Comparison of ENCODE assay signal across 28 cellular contexts in the genomic region with DNA sequence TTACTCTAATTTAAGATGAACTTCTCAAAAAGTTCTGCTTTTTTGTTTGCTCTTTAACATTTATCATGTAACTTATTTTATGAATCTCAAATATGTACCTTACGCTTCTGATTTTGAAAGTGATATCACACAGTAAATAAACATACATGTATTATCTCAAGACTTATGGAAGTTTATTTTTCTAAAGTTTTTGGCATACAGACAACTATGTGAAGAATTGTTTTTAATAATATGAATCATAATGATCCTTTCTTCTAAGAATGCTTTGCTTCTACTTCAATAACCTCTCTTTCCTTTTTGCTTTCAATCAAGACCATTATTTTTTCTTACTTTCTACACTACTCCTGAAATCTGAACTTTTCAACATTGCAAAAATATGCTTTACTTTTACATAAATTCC.
DNase-seq lines count a peak whose midpoint lies in the region; FAIRE-seq and TF ChIP-seq lines count a peak whose summit lies in the region.
"Had no signal": no experiment of that assay in that cellular context is flagged by ENCODE, and none has a peak within 500 bp of the region (broad histone marks: within the 10 kb centered on the region; RNA-seq: fewer than 3 reads in every experiment).

No MANE protein-coding gene starts in this region.

- DNase-seq in M059J (ENCODE audit: low read depth) (peak; percentile 14), bronchial epithelial cell (ENCODE audit: low read depth) (peak; percentile 23), NCI-H1105 treated with DMSO at 0.1 percent for 48 hours (lab: John Stamatoyannopoulos, UW) (no peak), GM10266 (ENCODE audit: extremely low spot score) (no peak), NAMALWA (ENCODE audit: low spot score) (no peak), D341Med (ENCODE audit: low spot score) (no peak)
- DNase-seq: ACHN; activated CD4-positive, alpha-beta T cell treated with anti-CD3 and anti-CD28 coated beads for 4 hours; activated naive CD4-positive, alpha-beta T cell treated with anti-CD3 and anti-CD28 coated beads, Interleukin-2, amount 50 U/mL, for 16 hours; body of pancreas; cortex of kidney; EL; foreskin fibroblast; KG1; left ventricle myocardium superior; NCI-H1930; NCI-H774; OCI-M1; SHP77 treated with DMSO at 0.1 percent for 48 hours; T-cell; upper lobe of left lung had no signal

- no peaks in the 10 kb centered on the region for H3K27me3 ChIP-seq in ACC112 (ENCODE audit: insufficient read depth, low read length)
- H3K27me3 ChIP-seq in bronchial epithelial cell (ENCODE audit: control insufficient read depth, insufficient read depth, low read length), result no peaks in the 10 kb centered on the region
- H3K27me3 ChIP-seq in iPS-20b (ENCODE audit: insufficient read depth, low read length), result no peaks in the 10 kb centered on the region
- H3K27me3 ChIP-seq: body of pancreas, hepatocyte, upper lobe of left lung had no signal

- H3K36me3 ChIP-seq in ACC112 (ENCODE audit: insufficient read depth, low read length) (no peaks in the 10 kb centered on the region), bronchial epithelial cell (ENCODE audit: control insufficient read depth, insufficient read depth, low read length) (no peaks in the 10 kb centered on the region), iPS-20b (ENCODE audit: insufficient read depth, low read depth, low read length) (no peaks in the 10 kb centered on the region)
- H3K36me3 ChIP-seq: upper lobe of left lung had no signal

- H3K79me2 ChIP-seq in ACC112 (ENCODE audit: control insufficient read depth, insufficient read depth, low read length, unreplicated experiment), result no peaks in the 10 kb centered on the region
- H3K79me2 ChIP-seq: hepatocyte had no signal

- no peak for TF ChIP-seq CTCF in bronchial epithelial cell (IDR thresholded peaks at IDR 0.05; ENCODE audit: insufficient read depth, low read length, severe bottlenecking)
- TF ChIP-seq CTCF in GM10266 (IDR thresholded peaks at IDR 0.05; ENCODE audit: control insufficient read depth, insufficient read depth, low read depth, missing control alignments), result no peak

- H3K4me3 ChIP-seq in ACC112 (ENCODE audit: low read depth, low read length) (peak overlapping the region; percentile 56), bronchial epithelial cell (ENCODE audit: low read depth, low read length) (no peak overlapping the region), iPS-20b (ENCODE audit: low read length) (peak overlapping the region; percentile 49; the same call in 1 of the 2 replicates)
- H3K4me3 ChIP-seq: body of pancreas, hepatocyte, upper lobe of left lung had no signal

- peak overlapping the region; percentile 50 for H2AFZ ChIP-seq in ACC112 (ENCODE audit: low read length, unreplicated experiment)
- H2AFZ ChIP-seq: hepatocyte had no signal

- H3K4me1 ChIP-seq in ACC112 (ENCODE audit: control insufficient read depth, insufficient read depth, low read length, unreplicated experiment) (peaks cover 17% of the 10 kb centered on the region), iPS-20b (ENCODE audit: insufficient read depth, low read length) (peaks cover 25% of the 10 kb centered on the region; the same call in 1 of the 2 replicates)
- H3K4me1 ChIP-seq: body of pancreas, upper lobe of left lung had no signal

- H3K27ac ChIP-seq in ACC112 (ENCODE audit: low read depth, low read length) (peak overlapping the region; percentile 62), iPS-20b (ENCODE audit: low read length) (peak overlapping the region; percentile 57)
- H3K27ac ChIP-seq: body of pancreas, C4-2B, hepatocyte, upper lobe of left lung had no signal

- no peaks in the 10 kb centered on the region for H3K9me3 ChIP-seq in iPS-20b (ENCODE audit: insufficient read depth, low read depth, low read length)
- H3K9me3 ChIP-seq: upper lobe of left lung had no signal

- FAIRE-seq in bronchial epithelial cell (lab: Jason Lieb, UNC), result no peak
- FAIRE-seq: D721Med, endometrium, H1 had no signal

- H3K9ac ChIP-seq in iPS-20b (ENCODE audit: low read depth, low read length), result peak overlapping the region; percentile 37; the same call in 1 of the 2 replicates

Comparison
In these comparisons a context has a peak if more than half of its experiments do, and no peak if none do; other contexts are left out.
1. DNase-seq: peak in M059J (single experiment) and bronchial epithelial cell (single experiment); none in NCI-H1105 treated with DMSO at 0.1 percent for 48 hours (single experiment), GM10266 (single experiment), NAMALWA (single experiment) and D341Med (single experiment).